1 cellular context compared by ENCODE assay signal in the genomic region with DNA sequence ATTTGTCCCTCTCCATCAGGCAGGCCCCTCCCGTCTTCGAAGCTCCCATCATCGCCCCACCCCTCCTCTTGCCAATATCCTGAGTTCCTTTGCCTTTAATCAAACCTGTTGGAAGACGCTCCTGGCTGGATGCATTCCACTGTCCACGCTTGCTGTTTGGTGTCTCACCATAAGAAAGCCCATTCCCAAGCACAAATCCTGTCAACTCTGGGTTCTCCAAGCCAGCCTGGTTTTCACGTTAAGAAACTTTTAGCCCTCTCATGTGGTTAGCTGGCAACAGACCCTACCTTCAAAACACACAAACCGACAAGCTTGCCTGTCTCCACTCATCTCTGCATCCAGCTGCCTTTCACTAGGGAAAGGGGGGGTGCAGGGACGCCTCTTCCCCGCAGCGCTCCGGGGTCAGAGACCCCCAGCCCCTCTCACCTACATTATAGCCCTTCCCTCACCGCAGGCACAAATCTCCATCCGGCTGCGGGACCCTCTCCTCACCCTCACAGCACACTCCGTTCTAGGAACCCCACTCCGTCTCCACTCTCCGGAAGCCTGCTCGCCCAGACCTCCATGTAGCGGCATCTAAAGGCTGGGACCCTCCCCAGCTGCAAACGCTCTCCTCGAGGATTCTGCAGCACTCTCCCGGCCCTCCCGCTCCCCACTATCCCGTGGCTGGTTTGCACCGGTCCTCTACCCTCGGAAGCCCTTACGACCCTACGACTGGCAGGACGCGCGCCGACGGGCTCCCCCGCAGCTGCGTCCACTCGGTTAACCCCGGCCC.
A peak's percentile ranks its signal among the peaks of the same experiment; 100 is the strongest.
TF ChIP-seq lines count a peak whose summit lies in the region.

No MANE protein-coding gene starts in this region.

TF ChIP-seq in GM12878, 131 proteins besides CTCF, POLR2A, EP300 and RAD21:
- TF ChIP-seq, protein P1, sequence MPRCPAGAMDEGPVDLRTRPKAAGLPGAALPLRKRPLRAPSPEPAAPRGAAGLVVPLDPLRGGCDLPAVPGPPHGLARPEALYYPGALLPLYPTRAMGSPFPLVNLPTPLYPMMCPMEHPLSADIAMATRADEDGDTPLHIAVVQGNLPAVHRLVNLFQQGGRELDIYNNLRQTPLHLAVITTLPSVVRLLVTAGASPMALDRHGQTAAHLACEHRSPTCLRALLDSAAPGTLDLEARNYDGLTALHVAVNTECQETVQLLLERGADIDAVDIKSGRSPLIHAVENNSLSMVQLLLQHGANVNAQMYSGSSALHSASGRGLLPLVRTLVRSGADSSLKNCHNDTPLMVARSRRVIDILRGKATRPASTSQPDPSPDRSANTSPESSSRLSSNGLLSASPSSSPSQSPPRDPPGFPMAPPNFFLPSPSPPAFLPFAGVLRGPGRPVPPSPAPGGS (IDR thresholded peaks at IDR 0.05; ENCODE audit: borderline replicate concordance, insufficient read depth, low read depth, low read length, poor library complexity, severe bottlenecking), result no peak
- TF ChIP-seq SRF (IDR thresholded peaks at IDR 0.05; ENCODE audit: low read depth in 2 of 2, low read length in 2 of 2) (0 out of 4 replicates have a peak, but pooled peaks of 1 of the 2 experiments have one; percentile 37), MLLT1 (IDR thresholded peaks at IDR 0.05) (peak; percentile 15; the same call in 1 of the 2 replicates), NR2C2 (IDR thresholded peaks at IDR 0.05; ENCODE audit: borderline replicate concordance, control insufficient read depth, insufficient read length, low read depth) (no peak), HDGF (IDR thresholded peaks at IDR 0.05) (0 out of 2 replicates have a peak, but pooled peaks have one; percentile 31)
